1 cellular context compared by ENCODE assay signal in genomic region chr3:142714882-142715281, GRCh38. TPM values are rescaled to one million over a fixed set of nuclear protein-coding genes. Genes with fewer than 3 reads are reported as not detected.
"Had no signal": no experiment of that assay in that cellular context is flagged by ENCODE, and none has a peak within 500 bp of the region (broad histone marks: within the 10 kb centered on the region; RNA-seq: fewer than 3 reads in every experiment).

No MANE protein-coding gene starts in this region.

RNA-seq across cellular contexts. Expression of gene TRPC1, which starts 9.0 kb away (rescaled TPM):
- polyA plus RNA-seq: immature natural killer cell had no signal
